In the genomic region with DNA sequence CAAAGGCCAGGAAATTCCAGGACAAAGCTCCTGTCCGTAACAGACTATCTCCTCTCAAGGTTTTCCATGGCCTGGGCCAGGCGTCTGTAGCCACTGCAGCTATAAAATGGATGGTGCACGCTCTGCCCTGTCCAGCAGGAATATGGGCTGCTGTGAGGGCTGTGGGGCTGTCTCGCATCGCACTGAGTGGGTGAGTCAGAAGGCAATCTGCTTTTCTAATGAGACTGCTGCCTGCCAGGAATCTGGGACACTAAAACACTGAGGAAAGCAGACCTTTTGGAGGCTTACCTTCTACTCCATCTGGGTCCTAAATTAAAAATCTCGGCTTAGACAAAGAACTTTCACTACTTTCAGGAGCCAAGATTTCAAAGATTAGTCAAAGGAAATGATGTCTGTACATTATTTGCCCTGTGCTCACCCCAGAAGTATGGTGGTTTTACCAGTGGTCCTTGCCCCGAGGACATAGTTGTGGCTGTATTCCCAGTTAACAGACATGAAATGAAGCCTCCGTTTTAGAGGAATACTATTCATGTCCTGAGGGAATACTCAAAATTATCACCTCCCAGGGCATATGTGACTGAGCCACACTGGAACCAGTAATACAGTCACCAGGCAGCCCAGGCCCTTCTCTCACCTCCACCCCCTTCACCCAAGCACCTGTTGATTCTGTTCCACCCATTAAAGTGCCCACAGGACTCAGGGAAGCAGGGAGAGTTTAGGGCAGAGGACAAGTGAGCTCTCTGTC, we compare ENCODE assay signal across 2 cellular contexts.
TF ChIP-seq lines count a peak whose summit lies in the region.

No MANE protein-coding gene starts in this region.

TF ChIP-seq in GM12878, 131 proteins besides CTCF, POLR2A, EP300 and RAD21:
- TF ChIP-seq, protein P1, sequence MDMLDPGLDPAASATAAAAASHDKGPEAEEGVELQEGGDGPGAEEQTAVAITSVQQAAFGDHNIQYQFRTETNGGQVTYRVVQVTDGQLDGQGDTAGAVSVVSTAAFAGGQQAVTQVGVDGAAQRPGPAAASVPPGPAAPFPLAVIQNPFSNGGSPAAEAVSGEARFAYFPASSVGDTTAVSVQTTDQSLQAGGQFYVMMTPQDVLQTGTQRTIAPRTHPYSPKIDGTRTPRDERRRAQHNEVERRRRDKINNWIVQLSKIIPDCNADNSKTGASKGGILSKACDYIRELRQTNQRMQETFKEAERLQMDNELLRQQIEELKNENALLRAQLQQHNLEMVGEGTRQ (IDR thresholded peaks at IDR 0.05; ENCODE audit: borderline replicate concordance, low read depth, low read length) = no peak
- TF ChIP-seq SREBF2 (IDR thresholded peaks at IDR 0.05; ENCODE audit: low read length) = no peak
- no peak for TF ChIP-seq MTA2 (IDR thresholded peaks at IDR 0.05; ENCODE audit: low read depth)
- no peak for TF ChIP-seq RUNX3 (IDR thresholded peaks at IDR 0.05; ENCODE audit: low read length)
- TF ChIP-seq RCOR1 (conservative IDR thresholded peaks at IDR 0.05; ENCODE audit: low read depth, low read length) = no peak
- TF ChIP-seq, protein P2, sequence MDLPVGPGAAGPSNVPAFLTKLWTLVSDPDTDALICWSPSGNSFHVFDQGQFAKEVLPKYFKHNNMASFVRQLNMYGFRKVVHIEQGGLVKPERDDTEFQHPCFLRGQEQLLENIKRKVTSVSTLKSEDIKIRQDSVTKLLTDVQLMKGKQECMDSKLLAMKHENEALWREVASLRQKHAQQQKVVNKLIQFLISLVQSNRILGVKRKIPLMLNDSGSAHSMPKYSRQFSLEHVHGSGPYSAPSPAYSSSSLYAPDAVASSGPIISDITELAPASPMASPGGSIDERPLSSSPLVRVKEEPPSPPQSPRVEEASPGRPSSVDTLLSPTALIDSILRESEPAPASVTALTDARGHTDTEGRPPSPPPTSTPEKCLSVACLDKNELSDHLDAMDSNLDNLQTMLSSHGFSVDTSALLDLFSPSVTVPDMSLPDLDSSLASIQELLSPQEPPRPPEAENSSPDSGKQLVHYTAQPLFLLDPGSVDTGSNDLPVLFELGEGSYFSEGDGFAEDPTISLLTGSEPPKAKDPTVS (IDR thresholded peaks at IDR 0.05; ENCODE audit: low read depth, low read length) = no peak
- no peak for TF ChIP-seq SMAD1 (IDR thresholded peaks at IDR 0.05; ENCODE audit: low read depth, partially characterized antibody)
- TF ChIP-seq PML (IDR thresholded peaks at IDR 0.05; ENCODE audit: low read length) = no peak
- no peak for TF ChIP-seq SUZ12 (IDR thresholded peaks at IDR 0.05; ENCODE audit: unreplicated experiment)
- no peak for TF ChIP-seq RFX5 (IDR thresholded peaks at IDR 0.05; ENCODE audit: low read depth, low read length)
- TF ChIP-seq, protein P3, sequence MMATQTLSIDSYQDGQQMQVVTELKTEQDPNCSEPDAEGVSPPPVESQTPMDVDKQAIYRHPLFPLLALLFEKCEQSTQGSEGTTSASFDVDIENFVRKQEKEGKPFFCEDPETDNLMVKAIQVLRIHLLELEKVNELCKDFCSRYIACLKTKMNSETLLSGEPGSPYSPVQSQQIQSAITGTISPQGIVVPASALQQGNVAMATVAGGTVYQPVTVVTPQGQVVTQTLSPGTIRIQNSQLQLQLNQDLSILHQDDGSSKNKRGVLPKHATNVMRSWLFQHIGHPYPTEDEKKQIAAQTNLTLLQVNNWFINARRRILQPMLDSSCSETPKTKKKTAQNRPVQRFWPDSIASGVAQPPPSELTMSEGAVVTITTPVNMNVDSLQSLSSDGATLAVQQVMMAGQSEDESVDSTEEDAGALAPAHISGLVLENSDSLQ (IDR thresholded peaks at IDR 0.05) = no peak

TF ChIP-seq in HEK293T, 16 proteins besides CTCF, POLR2A, EP300 and RAD21:
- TF ChIP-seq SP1 (IDR thresholded peaks at IDR 0.05) (no peak), LEF1 (IDR thresholded peaks at IDR 0.05; ENCODE audit: borderline replicate concordance) (no peak), TARDBP (IDR thresholded peaks at IDR 0.05) (no peak), L3MBTL2 (conservative IDR thresholded peaks at IDR 0.05) (no peak), CTBP1 (IDR thresholded peaks at IDR 0.05; ENCODE audit: borderline replicate concordance) (no peak), SUZ12 (IDR thresholded peaks at IDR 0.05) (no peak), NFRKB (IDR thresholded peaks at IDR 0.05) (no peak), FOXK2 (IDR thresholded peaks at IDR 0.05) (no peak), FOXM1 (IDR thresholded peaks at IDR 0.05; ENCODE audit: borderline replicate concordance) (no peak), ARNT (IDR thresholded peaks at IDR 0.05) (no peak), FOXA1 (IDR thresholded peaks at IDR 0.05) (no peak)
- TF ChIP-seq, protein P3 (IDR thresholded peaks at IDR 0.05) = no peak
